ENCODE assay signal across 35 cellular contexts in genomic region chr12:51839310-51839943, GRCh38. TPM values are rescaled to one million over a fixed set of nuclear protein-coding genes. Genes with fewer than 3 reads are reported as not detected.
DNase-seq lines count a peak whose midpoint lies in the region; ATAC-seq and TF ChIP-seq lines count a peak whose summit lies in the region.
"Had no signal": no experiment of that assay in that cellular context is flagged by ENCODE, and none has a peak within 500 bp of the region (broad histone marks: within the 10 kb centered on the region; RNA-seq: fewer than 3 reads in every experiment).

No MANE protein-coding gene starts in this region.

- H4K20me1 ChIP-seq in GM23338 (replicated peaks; ENCODE audit: insufficient read depth): no peaks in the 10 kb centered on the region; the same call in 1 of the 2 replicates

- H3K4me2 ChIP-seq in GM23338: no peak overlapping the region

- H3K4me1 Mint-ChIP-seq in Caco-2 (ENCODE audit: low read depth, unreplicated experiment) (peaks cover 17% of the 10 kb centered on the region), GM23338 (peaks cover 57% of the 10 kb centered on the region), endodermal cell (peaks cover 22% of the 10 kb centered on the region), nephron progenitor cell (peaks cover 91% of the 10 kb centered on the region), HFFc6 (ENCODE audit: low read depth) (no peaks in the 10 kb centered on the region)
- H3K4me1 Mint-ChIP-seq: activated CD8-positive, alpha-beta memory T cell treated with anti-CD3 and anti-CD28 coated beads, Interleukin-2, amount 10 ng/mL, durations not matched to agents 7 days and 5 days had no signal

- ATAC-seq in GM23338 (no peak), GM21576 (IDR thresholded peaks at IDR 0.05; ENCODE audit: unreplicated experiment) (no peak)
- ATAC-seq: activated CD8-positive, alpha-beta memory T cell treated with anti-CD3 and anti-CD28 coated beads, Interleukin-2, amount 10 ng/mL, durations not matched to agents 7 days and 5 days; activated T-cell treated with anti-CD3 and anti-CD28 coated beads, Interleukin-2, amount 50 U/mL, for 72 hours; stimulated activated naive CD8-positive, alpha-beta T cell treated with anti-CD3 and anti-CD28 coated beads, Interleukin-15, Interleukin-2, amounts not matched to agents 100 U/mL and 50 U/mL, for 24 hours had no signal

- H3K27me3 Mint-ChIP-seq in Caco-2 (ENCODE audit: insufficient read depth, unreplicated experiment) (no peaks in the 10 kb centered on the region), GM23338 (ENCODE audit: insufficient read depth, low read depth, poor library complexity) (peaks cover 16% of the 10 kb centered on the region), endodermal cell (ENCODE audit: insufficient read depth) (peaks cover 59% of the 10 kb centered on the region), nephron progenitor cell (ENCODE audit: low read depth, poor library complexity) (no peaks in the 10 kb centered on the region), HFFc6 (ENCODE audit: insufficient read depth) (peaks cover 53% of the 10 kb centered on the region)

- BruUV-seq in Caco-2 (replicated peaks; lab: Mats Ljungman, UMichigan): no TSS peak

- H3K4me3 ChIP-seq in Caco-2 (ENCODE audit: low read depth, low read length) (no peak overlapping the region), GM23338 (no peak overlapping the region), endodermal cell (ENCODE audit: low read length) (no peak overlapping the region)
- H3K4me3 ChIP-seq: psoas muscle, SK-N-MC, testis, vagina had no signal

- no peak for DNase-seq in Caco-2
- peak; percentile 22 for DNase-seq in GM23338 (ENCODE audit: low spot score)
- peak; percentile 48 for DNase-seq in endodermal cell
- no peak for DNase-seq in nephron progenitor cell
- DNase-seq in NCI-H1092 (lab: John Stamatoyannopoulos, UW): no peak
- DNase-seq in NCI-H187 treated with DMSO at 0.1 percent for 48 hours (lab: John Stamatoyannopoulos, UW): no peak
- DNase-seq in HFFc6: no peak
- DNase-seq: activated CD4-positive, alpha-beta T cell treated with anti-CD3 and anti-CD28 coated beads, Interleukin-2, amount 50 U/mL, for 1 hour; activated CD8-positive, alpha-beta memory T cell treated with anti-CD3 and anti-CD28 coated beads, Interleukin-2, amount 10 ng/mL, durations not matched to agents 7 days and 5 days; activated naive CD4-positive, alpha-beta T cell treated with Interleukin-2 at 50 U/mL for 16 hours; activated T-cell treated with anti-CD3 and anti-CD28 coated beads, Interleukin-2, amount 50 U/mL, for 72 hours; Calu3; effector CD4-positive, alpha-beta T cell; HCEC 1CT; NCI-H1105; NCI-H2029 treated with DMSO at 0.1 percent for 48 hours; NCI-H345; NCI-H774; psoas muscle; stimulated activated naive CD8-positive, alpha-beta T cell treated with anti-CD3 and anti-CD28 coated beads, Interleukin-15, Interleukin-2, amounts not matched to agents 100 U/mL and 50 U/mL, for 24 hours; T-helper 2 cell; testis had no signal

- TF ChIP-seq CTCF in Caco-2 (IDR thresholded peaks at IDR 0.05; ENCODE audit: insufficient read depth in 1 of 2, low read depth in 1 of 2, low read length in 1 of 2, severe bottlenecking in 1 of 2, unreplicated experiment in 1 of 2): no peak
- no peak for TF ChIP-seq CTCF in GM23338 (conservative IDR thresholded peaks at IDR 0.05; ENCODE audit: low read depth in 2 of 2)
- TF ChIP-seq CTCF in endodermal cell (conservative IDR thresholded peaks at IDR 0.05): no peak
- TF ChIP-seq CTCF in nephron progenitor cell (IDR thresholded peaks at IDR 0.05): no peak
- TF ChIP-seq CTCF in HFFc6 (IDR thresholded peaks at IDR 0.05): no peak

- no peaks in the 10 kb centered on the region for H3K36me3 ChIP-seq in Caco-2 (ENCODE audit: control insufficient read depth, insufficient read depth, low read length)
- no peaks in the 10 kb centered on the region for H3K36me3 ChIP-seq in GM23338 (ENCODE audit: insufficient read depth)
- H3K36me3 ChIP-seq in endodermal cell (ENCODE audit: control insufficient read depth, insufficient read depth, low read length): no peaks in the 10 kb centered on the region
- H3K36me3 ChIP-seq: neutrophil, vagina had no signal

- no peaks in the 10 kb centered on the region for H3K9me2 ChIP-seq in GM23338 (ENCODE audit: insufficient read depth)

- H3K36me3 Mint-ChIP-seq in Caco-2 (ENCODE audit: insufficient read depth, unreplicated experiment) (no peaks in the 10 kb centered on the region), GM23338 (ENCODE audit: low read depth) (no peaks in the 10 kb centered on the region), endodermal cell (ENCODE audit: low read depth) (no peaks in the 10 kb centered on the region), nephron progenitor cell (ENCODE audit: low read depth) (no peaks in the 10 kb centered on the region), HFFc6 (ENCODE audit: low read depth) (no peaks in the 10 kb centered on the region)
- H3K36me3 Mint-ChIP-seq: activated CD8-positive, alpha-beta memory T cell treated with anti-CD3 and anti-CD28 coated beads, Interleukin-2, amount 10 ng/mL, durations not matched to agents 7 days and 5 days had no signal

- H3F3A ChIP-seq in GM23338 (replicated peaks; ENCODE audit: low read depth): no peaks in the 10 kb centered on the region

- H3K9me3 ChIP-seq in Caco-2: no peaks in the 10 kb centered on the region
- no peaks in the 10 kb centered on the region for H3K9me3 ChIP-seq in endodermal cell (ENCODE audit: control insufficient read depth, low read length)
- H3K9me3 ChIP-seq: neutrophil, psoas muscle, testis, vagina had no signal

- H3K4me1 ChIP-seq in Caco-2 (peaks cover 36% of the 10 kb centered on the region), GM23338 (ENCODE audit: insufficient read depth) (peaks cover 39% of the 10 kb centered on the region), endodermal cell (ENCODE audit: control insufficient read depth, insufficient read depth, low read length) (peaks cover 23% of the 10 kb centered on the region)
- H3K4me1 ChIP-seq: psoas muscle, testis, vagina had no signal

- H3K27ac Mint-ChIP-seq in Caco-2 (ENCODE audit: unreplicated experiment): peak overlapping the region; percentile 1
- H3K27ac Mint-ChIP-seq in GM23338: no peak overlapping the region
- no peak overlapping the region for H3K27ac Mint-ChIP-seq in endodermal cell
- H3K27ac Mint-ChIP-seq in nephron progenitor cell: peak overlapping the region; percentile 17
- H3K27ac Mint-ChIP-seq in HFFc6: no peak overlapping the region
- H3K27ac Mint-ChIP-seq: activated CD8-positive, alpha-beta memory T cell treated with anti-CD3 and anti-CD28 coated beads, Interleukin-2, amount 10 ng/mL, durations not matched to agents 7 days and 5 days; activated T-cell treated with anti-CD3 and anti-CD28 coated beads, Interleukin-2, amount 50 U/mL, for 72 hours had no signal

- H3K9me3 Mint-ChIP-seq in Caco-2 (ENCODE audit: unreplicated experiment): no peaks in the 10 kb centered on the region
- no peaks in the 10 kb centered on the region; the same call in 2 of the 3 replicates for H3K9me3 Mint-ChIP-seq in GM23338
- H3K9me3 Mint-ChIP-seq in endodermal cell: no peaks in the 10 kb centered on the region
- H3K9me3 Mint-ChIP-seq in nephron progenitor cell: no peaks in the 10 kb centered on the region
- H3K9me3 Mint-ChIP-seq in HFFc6: no peaks in the 10 kb centered on the region
- H3K9me3 Mint-ChIP-seq: activated T-cell treated with anti-CD3 and anti-CD28 coated beads, Interleukin-2, amount 50 U/mL, for 72 hours had no signal

- intact Hi-C loops in Caco-2 (cut with micrococcal nuclease; ENCODE audit: unreplicated experiment): no loop called here

- H3K79me2 ChIP-seq in GM23338 (replicated peaks; ENCODE audit: insufficient read depth): no peaks in the 10 kb centered on the region

- CTCF ChIA-PET in Caco-2 (lab: Charles Lee): interaction anchor here (0.9 to 1.3 kb wide), 3 partner anchors 19 to 84 kb away, joined by 3 to 5 read pairs (median 4); no protein-coding TSS in a partner anchor

- 92 to 93% methylated on average over 5 of the region's 5 CpGs for WGBS in endodermal cell (ENCODE audit: insufficient coverage in 1 of 2, insufficient read length in 1 of 2), 2 experiments

- no peak overlapping the region for H3K4me3 Mint-ChIP-seq in Caco-2 (ENCODE audit: unreplicated experiment)
- no peak overlapping the region for H3K4me3 Mint-ChIP-seq in GM23338
- H3K4me3 Mint-ChIP-seq in endodermal cell: no peak overlapping the region
- H3K4me3 Mint-ChIP-seq in nephron progenitor cell: peak overlapping the region; percentile 30
- no peak overlapping the region for H3K4me3 Mint-ChIP-seq in HFFc6
- H3K4me3 Mint-ChIP-seq: activated CD8-positive, alpha-beta memory T cell treated with anti-CD3 and anti-CD28 coated beads, Interleukin-2, amount 10 ng/mL, durations not matched to agents 7 days and 5 days; activated T-cell treated with anti-CD3 and anti-CD28 coated beads, Interleukin-2, amount 50 U/mL, for 72 hours had no signal

- H3K9ac ChIP-seq in endodermal cell (ENCODE audit: extremely low read depth, low read length, poor library complexity, severe bottlenecking): no peak overlapping the region

- POLR2A ChIA-PET in Caco-2 (lab: Charles Lee): no interaction called here

- H2AFZ ChIP-seq in GM23338: no peak overlapping the region

- H3K27me3 ChIP-seq in Caco-2 (replicated peaks; ENCODE audit: control insufficient read depth, insufficient read depth, low read length) (no peaks in the 10 kb centered on the region), GM23338 (ENCODE audit: insufficient read depth) (0 out of 2 replicates have a peak, but pooled peaks cover 4% of the 10 kb centered on the region), endodermal cell (ENCODE audit: control insufficient read depth, insufficient read depth, low read length, poor library complexity, severe bottlenecking) (no peaks in the 10 kb centered on the region)
- H3K27me3 ChIP-seq: testis, vagina had no signal

- H3K27ac ChIP-seq in GM23338 (ENCODE audit: low read depth): no peak overlapping the region
- no peak overlapping the region for H3K27ac ChIP-seq in endodermal cell (ENCODE audit: low read depth, low read length)
- H3K27ac ChIP-seq: C4-2B, neutrophil, psoas muscle, RWPE1, SK-N-MC, testis, vagina, VCaP had no signal

TF ChIP-seq in GM23338, 12 proteins besides CTCF, POLR2A, EP300 and RAD21 (continues in another document):
- TF ChIP-seq STAT1 (IDR thresholded peaks at IDR 0.05; ENCODE audit: unreplicated experiment): no peak

RNA-seq across cellular contexts. Expression of gene FIGNL2, which starts 9.1 kb away (rescaled TPM):
- 3.5 and 3.6 TPM in 2 replicates for total RNA-seq in Caco-2 (2022)
- 4.1 and 5.2 TPM in 2 replicates for total RNA-seq in GM23338 (2014; rRNA removed; shearing (Covaris generic))
- 1.1 and 1.4 TPM in 2 replicates for polyA plus RNA-seq in GM23338 (2016; fragmentation: Nextera tagmentation; extraction: Ambion mirVana)
- 10 to 100 TPM; 10.5 to 17.7 TPM for total RNA-seq in endodermal cell
- polyA plus RNA-seq in endodermal cell (2013, experiment 1 of 2): 24.4 TPM
- 22.8 TPM for polyA plus RNA-seq in endodermal cell (2013, experiment 2 of 2)
- total RNA-seq in HFFc6 (2021; fragmentation: NEBNext Ultra II Directional; extraction: Animal tissue kit (Norgen Biotek cat#: 25700)): not detected
- total RNA-seq: Calu3, vagina had no signal

RNA-seq across cellular contexts. Expression of gene ANKRD33, which starts 48.5 kb away (rescaled TPM):
- total RNA-seq in Caco-2 (2022): not detected in 2 replicates
- 0.27 and 1.7 TPM in 2 replicates for total RNA-seq in GM23338 (2014; rRNA removed; shearing (Covaris generic))
- polyA plus RNA-seq in GM23338 (2016; fragmentation: Nextera tagmentation; extraction: Ambion mirVana): 0.27 and 0.42 TPM in 2 replicates
- total RNA-seq in endodermal cell: under 1 TPM in 1 of 2 donors, not detected in 1; 0.46 TPM
- polyA plus RNA-seq in endodermal cell (2013, experiment 1 of 2): 0.28 TPM
- 0.62 TPM for polyA plus RNA-seq in endodermal cell (2013, experiment 2 of 2)
- total RNA-seq in HFFc6 (2021; fragmentation: NEBNext Ultra II Directional; extraction: Animal tissue kit (Norgen Biotek cat#: 25700)): not detected
- total RNA-seq: activated CD8-positive, alpha-beta memory T cell treated with anti-CD3 and anti-CD28 coated beads, Interleukin-2, amount 10 ng/mL, durations not matched to agents 7 days and 5 days; activated T-cell treated with anti-CD3 and anti-CD28 coated beads, Interleukin-2, amount 50 U/mL, for 72 hours; Calu3; epithelial cell of proximal tubule; HT1080; kidney epithelial cell; lung microvascular endothelial cell; mucosa of gallbladder; psoas muscle; skeletal muscle tissue; vagina had no signal

Comparison
In these comparisons a context has a peak if more than half of its experiments do, and no peak if none do; other contexts are left out.
1. DNase-seq: peak in GM23338 (single experiment) and endodermal cell (single experiment); none in Caco-2 (0 of 2), nephron progenitor cell (single experiment), NCI-H1092 (single experiment), NCI-H187 treated with DMSO at 0.1 percent for 48 hours (single experiment) and HFFc6 (single experiment).
2. H3K27ac Mint-ChIP-seq: peak in Caco-2 (single experiment) and nephron progenitor cell (single experiment); none in GM23338 (single experiment), endodermal cell (single experiment) and HFFc6 (single experiment).